In the genomic region with DNA sequence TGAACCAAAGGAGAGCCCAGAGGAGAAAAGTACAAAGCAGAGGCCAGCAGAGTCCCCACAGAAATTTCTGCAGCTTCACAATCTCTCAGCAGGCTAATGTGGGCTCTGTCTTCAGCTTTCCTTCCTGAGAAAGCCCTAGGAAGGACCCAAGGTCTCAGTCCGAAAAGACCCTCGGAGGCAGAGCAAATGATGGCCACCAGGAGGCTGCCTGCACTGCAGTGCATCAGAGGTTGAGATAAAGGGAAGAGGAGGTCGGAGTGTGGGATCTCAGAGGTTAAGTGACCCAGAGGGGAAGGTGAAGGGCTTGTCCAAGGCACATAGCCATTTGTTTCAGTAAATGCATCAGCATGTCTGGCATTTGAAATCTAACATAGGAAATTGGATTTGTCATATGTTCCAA, we compare ENCODE assay signal across 14 cellular contexts.
"Had no signal": no experiment of that assay in that cellular context is flagged by ENCODE, and none has a peak within 500 bp of the region (broad histone marks: within the 10 kb centered on the region; RNA-seq: fewer than 3 reads in every experiment).

No MANE protein-coding gene starts in this region.

- H3K9ac ChIP-seq: parathyroid adenoma had no signal

- H3K27me3 ChIP-seq: dorsolateral prefrontal cortex, right atrium auricular region, tibial artery, vagina had no signal

- H3K36me3 ChIP-seq: right atrium auricular region, tibial artery, vagina, WERI-Rb-1 had no signal

- H3K27ac ChIP-seq: dorsolateral prefrontal cortex, parathyroid adenoma, right atrium auricular region, tibial artery, vagina, WERI-Rb-1 had no signal

- H3K9me3 ChIP-seq: right atrium auricular region, tibial artery, vagina had no signal

- H2AFZ ChIP-seq: parathyroid adenoma had no signal

- H3K79me2 ChIP-seq: parathyroid adenoma had no signal

- FAIRE-seq: bronchial epithelial cell, endothelial cell of umbilical vein, frontal cortex had no signal

- DNase-seq: activated CD4-positive, alpha-beta T cell treated with anti-CD3 and anti-CD28 coated beads for 48 hours; activated naive CD4-positive, alpha-beta T cell; aorta; dorsolateral prefrontal cortex; kidney glomerular epithelial cell; tibial artery; WERI-Rb-1 had no signal

- H3K4me3 ChIP-seq: dorsolateral prefrontal cortex, right atrium auricular region, smooth muscle cell, tibial artery, vagina had no signal

- H3K4me2 ChIP-seq: smooth muscle cell had no signal
